1 cellular context compared by ENCODE assay signal in the genomic region with DNA sequence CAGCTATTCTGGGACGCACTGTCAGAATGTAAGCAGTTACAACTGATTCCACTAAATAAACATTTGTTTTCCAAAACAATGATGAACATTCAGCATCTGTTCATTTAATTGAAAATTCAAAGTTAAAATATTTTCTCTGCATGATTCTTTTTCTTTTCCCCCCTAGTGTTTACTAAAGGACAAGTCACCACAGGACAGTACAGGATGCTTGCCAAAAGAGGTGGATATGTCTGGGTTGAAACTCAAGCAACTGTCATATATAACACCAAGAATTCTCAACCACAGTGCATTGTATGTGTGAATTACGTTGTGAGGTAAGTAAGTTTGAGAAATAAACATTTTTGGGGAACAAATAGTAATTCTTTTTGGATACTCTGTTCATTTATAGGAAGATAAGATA.
TF ChIP-seq lines count a peak whose summit lies in the region.

No MANE protein-coding gene starts in this region.

TF ChIP-seq in GM12878, 131 proteins besides CTCF, POLR2A, EP300 and RAD21:
- TF ChIP-seq, protein P1, sequence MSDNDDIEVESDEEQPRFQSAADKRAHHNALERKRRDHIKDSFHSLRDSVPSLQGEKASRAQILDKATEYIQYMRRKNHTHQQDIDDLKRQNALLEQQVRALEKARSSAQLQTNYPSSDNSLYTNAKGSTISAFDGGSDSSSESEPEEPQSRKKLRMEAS (IDR thresholded peaks at IDR 0.05; ENCODE audit: low read depth, low read length): no peak
- TF ChIP-seq IRF4 (IDR thresholded peaks at IDR 0.05; ENCODE audit: low read depth, low read length) (no peak), NFXL1 (IDR thresholded peaks at IDR 0.05; ENCODE audit: borderline replicate concordance) (no peak), CBFB (IDR thresholded peaks at IDR 0.05; ENCODE audit: low read depth) (no peak), BMI1 (IDR thresholded peaks at IDR 0.05; ENCODE audit: borderline replicate concordance) (no peak), FOXK2 (IDR thresholded peaks at IDR 0.05) (no peak), RB1 (IDR thresholded peaks at IDR 0.05; ENCODE audit: borderline replicate concordance) (no peak), MEF2A (IDR thresholded peaks at IDR 0.05; ENCODE audit: insufficient read depth, low read depth, low read length) (no peak), LARP7 (IDR thresholded peaks at IDR 0.05) (no peak), ASH2L (IDR thresholded peaks at IDR 0.05; ENCODE audit: borderline replicate concordance, low read depth) (no peak), RCOR1 (conservative IDR thresholded peaks at IDR 0.05; ENCODE audit: low read depth, low read length) (no peak), BHLHE40 (IDR thresholded peaks at IDR 0.05; ENCODE audit: borderline replicate concordance in 1 of 2, low read depth in 2 of 2, low read length in 1 of 2) (no peak), POLR2AphosphoS2 (IDR thresholded peaks at IDR 0.05; ENCODE audit: low read depth, low read length) (no peak), ETV6 (conservative IDR thresholded peaks at IDR 0.05 in 1 of 2, IDR thresholded peaks at IDR 0.05 in 1 of 2; ENCODE audit: borderline replicate concordance in 1 of 2, low read depth in 1 of 2) (no peak)
- TF ChIP-seq, protein P2, sequence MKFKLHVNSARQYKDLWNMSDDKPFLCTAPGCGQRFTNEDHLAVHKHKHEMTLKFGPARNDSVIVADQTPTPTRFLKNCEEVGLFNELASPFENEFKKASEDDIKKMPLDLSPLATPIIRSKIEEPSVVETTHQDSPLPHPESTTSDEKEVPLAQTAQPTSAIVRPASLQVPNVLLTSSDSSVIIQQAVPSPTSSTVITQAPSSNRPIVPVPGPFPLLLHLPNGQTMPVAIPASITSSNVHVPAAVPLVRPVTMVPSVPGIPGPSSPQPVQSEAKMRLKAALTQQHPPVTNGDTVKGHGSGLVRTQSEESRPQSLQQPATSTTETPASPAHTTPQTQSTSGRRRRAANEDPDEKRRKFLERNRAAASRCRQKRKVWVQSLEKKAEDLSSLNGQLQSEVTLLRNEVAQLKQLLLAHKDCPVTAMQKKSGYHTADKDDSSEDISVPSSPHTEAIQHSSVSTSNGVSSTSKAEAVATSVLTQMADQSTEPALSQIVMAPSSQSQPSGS (IDR thresholded peaks at IDR 0.05; ENCODE audit: low read length): no peak
- TF ChIP-seq, protein P3, sequence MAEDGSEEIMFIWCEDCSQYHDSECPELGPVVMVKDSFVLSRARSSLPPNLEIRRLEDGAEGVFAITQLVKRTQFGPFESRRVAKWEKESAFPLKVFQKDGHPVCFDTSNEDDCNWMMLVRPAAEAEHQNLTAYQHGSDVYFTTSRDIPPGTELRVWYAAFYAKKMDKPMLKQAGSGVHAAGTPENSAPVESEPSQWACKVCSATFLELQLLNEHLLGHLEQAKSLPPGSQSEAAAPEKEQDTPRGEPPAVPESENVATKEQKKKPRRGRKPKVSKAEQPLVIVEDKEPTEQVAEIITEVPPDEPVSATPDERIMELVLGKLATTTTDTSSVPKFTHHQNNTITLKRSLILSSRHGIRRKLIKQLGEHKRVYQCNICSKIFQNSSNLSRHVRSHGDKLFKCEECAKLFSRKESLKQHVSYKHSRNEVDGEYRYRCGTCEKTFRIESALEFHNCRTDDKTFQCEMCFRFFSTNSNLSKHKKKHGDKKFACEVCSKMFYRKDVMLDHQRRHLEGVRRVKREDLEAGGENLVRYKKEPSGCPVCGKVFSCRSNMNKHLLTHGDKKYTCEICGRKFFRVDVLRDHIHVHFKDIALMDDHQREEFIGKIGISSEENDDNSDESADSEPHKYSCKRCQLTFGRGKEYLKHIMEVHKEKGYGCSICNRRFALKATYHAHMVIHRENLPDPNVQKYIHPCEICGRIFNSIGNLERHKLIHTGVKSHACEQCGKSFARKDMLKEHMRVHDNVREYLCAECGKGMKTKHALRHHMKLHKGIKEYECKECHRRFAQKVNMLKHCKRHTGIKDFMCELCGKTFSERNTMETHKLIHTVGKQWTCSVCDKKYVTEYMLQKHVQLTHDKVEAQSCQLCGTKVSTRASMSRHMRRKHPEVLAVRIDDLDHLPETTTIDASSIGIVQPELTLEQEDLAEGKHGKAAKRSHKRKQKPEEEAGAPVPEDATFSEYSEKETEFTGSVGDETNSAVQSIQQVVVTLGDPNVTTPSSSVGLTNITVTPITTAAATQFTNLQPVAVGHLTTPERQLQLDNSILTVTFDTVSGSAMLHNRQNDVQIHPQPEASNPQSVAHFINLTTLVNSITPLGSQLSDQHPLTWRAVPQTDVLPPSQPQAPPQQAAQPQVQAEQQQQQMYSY (CRISPR knock-in tag; IDR thresholded peaks at IDR 0.05): no peak
- TF ChIP-seq, protein P4, sequence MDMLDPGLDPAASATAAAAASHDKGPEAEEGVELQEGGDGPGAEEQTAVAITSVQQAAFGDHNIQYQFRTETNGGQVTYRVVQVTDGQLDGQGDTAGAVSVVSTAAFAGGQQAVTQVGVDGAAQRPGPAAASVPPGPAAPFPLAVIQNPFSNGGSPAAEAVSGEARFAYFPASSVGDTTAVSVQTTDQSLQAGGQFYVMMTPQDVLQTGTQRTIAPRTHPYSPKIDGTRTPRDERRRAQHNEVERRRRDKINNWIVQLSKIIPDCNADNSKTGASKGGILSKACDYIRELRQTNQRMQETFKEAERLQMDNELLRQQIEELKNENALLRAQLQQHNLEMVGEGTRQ (IDR thresholded peaks at IDR 0.05; ENCODE audit: borderline replicate concordance, low read depth, low read length): no peak
- TF ChIP-seq, protein P5, sequence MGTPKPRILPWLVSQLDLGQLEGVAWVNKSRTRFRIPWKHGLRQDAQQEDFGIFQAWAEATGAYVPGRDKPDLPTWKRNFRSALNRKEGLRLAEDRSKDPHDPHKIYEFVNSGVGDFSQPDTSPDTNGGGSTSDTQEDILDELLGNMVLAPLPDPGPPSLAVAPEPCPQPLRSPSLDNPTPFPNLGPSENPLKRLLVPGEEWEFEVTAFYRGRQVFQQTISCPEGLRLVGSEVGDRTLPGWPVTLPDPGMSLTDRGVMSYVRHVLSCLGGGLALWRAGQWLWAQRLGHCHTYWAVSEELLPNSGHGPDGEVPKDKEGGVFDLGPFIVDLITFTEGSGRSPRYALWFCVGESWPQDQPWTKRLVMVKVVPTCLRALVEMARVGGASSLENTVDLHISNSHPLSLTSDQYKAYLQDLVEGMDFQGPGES (IDR thresholded peaks at IDR 0.05): no peak
